ENCODE assay signal across 2 cellular contexts in the genomic region with DNA sequence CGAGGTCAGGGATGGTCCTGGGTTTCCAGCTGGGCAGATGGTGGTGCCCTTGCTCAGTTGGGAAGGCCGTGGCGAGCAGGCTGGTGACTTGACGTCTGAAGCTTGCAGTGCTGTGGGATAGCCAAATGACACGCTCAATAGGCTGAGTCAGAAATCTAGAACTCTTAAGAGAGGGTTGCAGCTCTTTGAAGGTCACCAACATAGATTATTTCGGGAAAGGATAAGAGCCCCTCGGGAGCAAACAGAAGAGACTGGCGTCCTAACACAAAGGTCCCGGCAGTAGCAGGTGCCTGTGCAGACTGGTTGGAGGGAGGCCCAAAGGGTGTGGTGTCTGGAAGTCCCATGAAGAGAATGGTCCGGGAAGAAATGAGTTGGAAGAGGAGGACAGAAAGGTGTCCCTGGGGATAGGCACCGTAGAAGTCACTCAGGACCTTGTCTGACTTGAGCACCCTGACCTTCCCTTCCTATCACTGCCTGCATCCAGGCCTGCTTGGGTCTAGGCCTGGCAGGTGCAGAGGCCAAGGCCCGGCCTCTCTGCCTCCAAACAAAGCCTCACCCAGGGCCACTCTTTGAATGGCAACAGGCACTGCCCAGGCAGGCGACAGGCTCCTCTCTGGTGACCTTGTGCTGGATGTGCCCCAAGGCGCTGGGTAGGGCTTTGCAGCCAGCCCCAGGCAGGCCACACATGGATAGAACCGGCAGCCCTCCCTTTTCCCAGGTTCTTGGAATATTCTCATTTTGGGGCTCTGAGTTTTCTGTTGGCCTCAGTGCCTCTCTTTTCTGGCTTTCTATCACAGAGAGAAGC.
TF ChIP-seq lines count a peak whose summit lies in the region.

No MANE protein-coding gene starts in this region.

TF ChIP-seq in endothelial cell of umbilical vein, 7 proteins besides CTCF, POLR2A, EP300 and RAD21:
- TF ChIP-seq, protein P1, sequence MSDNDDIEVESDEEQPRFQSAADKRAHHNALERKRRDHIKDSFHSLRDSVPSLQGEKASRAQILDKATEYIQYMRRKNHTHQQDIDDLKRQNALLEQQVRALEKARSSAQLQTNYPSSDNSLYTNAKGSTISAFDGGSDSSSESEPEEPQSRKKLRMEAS (IDR thresholded peaks at IDR 0.05; ENCODE audit: insufficient read depth, insufficient read length), result no peak
- TF ChIP-seq GATA2 (IDR thresholded peaks at IDR 0.05; ENCODE audit: insufficient read depth, insufficient read length, low read depth, low read length) (no peak), FOS (IDR thresholded peaks at IDR 0.05; ENCODE audit: borderline replicate concordance, insufficient read depth, low read length) (no peak), JUN (IDR thresholded peaks at IDR 0.05; ENCODE audit: borderline replicate concordance, insufficient read depth, insufficient read length, low read depth) (no peak), EZH2 (IDR thresholded peaks at IDR 0.05; ENCODE audit: borderline replicate concordance, low read depth, low read length, severe bottlenecking) (no peak), MYC (IDR thresholded peaks at IDR 0.05; ENCODE audit: low read depth, low read length) (no peak), POLR2AphosphoS5 (IDR thresholded peaks at IDR 0.05; ENCODE audit: insufficient read depth, low read depth, low read length) (no peak)
TF ChIP-seq in endothelial cell of umbilical vein: peak in this region for 0.

TF ChIP-seq in WTC11, 78 proteins besides CTCF, POLR2A, EP300 and RAD21:
- TF ChIP-seq ZNF671 (CRISPR knock-in tag; IDR thresholded peaks at IDR 0.05) (no peak), NR1H2 (CRISPR knock-in tag; IDR thresholded peaks at IDR 0.05) (no peak), CBFB (CRISPR knock-in tag; IDR thresholded peaks at IDR 0.05; ENCODE audit: low read depth) (no peak), GRHL2 (CRISPR knock-in tag; IDR thresholded peaks at IDR 0.05; ENCODE audit: insufficient replicate concordance, severe bottlenecking) (no peak), EMX1 (CRISPR knock-in tag; IDR thresholded peaks at IDR 0.05) (no peak), TEAD1 (CRISPR knock-in tag; IDR thresholded peaks at IDR 0.05) (no peak), RORB (CRISPR knock-in tag; IDR thresholded peaks at IDR 0.05) (no peak), NR2C2 (CRISPR knock-in tag; IDR thresholded peaks at IDR 0.05) (no peak)
- TF ChIP-seq, protein P2, sequence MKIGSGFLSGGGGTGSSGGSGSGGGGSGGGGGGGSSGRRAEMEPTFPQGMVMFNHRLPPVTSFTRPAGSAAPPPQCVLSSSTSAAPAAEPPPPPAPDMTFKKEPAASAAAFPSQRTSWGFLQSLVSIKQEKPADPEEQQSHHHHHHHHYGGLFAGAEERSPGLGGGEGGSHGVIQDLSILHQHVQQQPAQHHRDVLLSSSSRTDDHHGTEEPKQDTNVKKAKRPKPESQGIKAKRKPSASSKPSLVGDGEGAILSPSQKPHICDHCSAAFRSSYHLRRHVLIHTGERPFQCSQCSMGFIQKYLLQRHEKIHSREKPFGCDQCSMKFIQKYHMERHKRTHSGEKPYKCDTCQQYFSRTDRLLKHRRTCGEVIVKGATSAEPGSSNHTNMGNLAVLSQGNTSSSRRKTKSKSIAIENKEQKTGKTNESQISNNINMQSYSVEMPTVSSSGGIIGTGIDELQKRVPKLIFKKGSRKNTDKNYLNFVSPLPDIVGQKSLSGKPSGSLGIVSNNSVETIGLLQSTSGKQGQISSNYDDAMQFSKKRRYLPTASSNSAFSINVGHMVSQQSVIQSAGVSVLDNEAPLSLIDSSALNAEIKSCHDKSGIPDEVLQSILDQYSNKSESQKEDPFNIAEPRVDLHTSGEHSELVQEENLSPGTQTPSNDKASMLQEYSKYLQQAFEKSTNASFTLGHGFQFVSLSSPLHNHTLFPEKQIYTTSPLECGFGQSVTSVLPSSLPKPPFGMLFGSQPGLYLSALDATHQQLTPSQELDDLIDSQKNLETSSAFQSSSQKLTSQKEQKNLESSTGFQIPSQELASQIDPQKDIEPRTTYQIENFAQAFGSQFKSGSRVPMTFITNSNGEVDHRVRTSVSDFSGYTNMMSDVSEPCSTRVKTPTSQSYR (CRISPR knock-in tag; IDR thresholded peaks at IDR 0.05), result no peak
- TF ChIP-seq, protein P3, sequence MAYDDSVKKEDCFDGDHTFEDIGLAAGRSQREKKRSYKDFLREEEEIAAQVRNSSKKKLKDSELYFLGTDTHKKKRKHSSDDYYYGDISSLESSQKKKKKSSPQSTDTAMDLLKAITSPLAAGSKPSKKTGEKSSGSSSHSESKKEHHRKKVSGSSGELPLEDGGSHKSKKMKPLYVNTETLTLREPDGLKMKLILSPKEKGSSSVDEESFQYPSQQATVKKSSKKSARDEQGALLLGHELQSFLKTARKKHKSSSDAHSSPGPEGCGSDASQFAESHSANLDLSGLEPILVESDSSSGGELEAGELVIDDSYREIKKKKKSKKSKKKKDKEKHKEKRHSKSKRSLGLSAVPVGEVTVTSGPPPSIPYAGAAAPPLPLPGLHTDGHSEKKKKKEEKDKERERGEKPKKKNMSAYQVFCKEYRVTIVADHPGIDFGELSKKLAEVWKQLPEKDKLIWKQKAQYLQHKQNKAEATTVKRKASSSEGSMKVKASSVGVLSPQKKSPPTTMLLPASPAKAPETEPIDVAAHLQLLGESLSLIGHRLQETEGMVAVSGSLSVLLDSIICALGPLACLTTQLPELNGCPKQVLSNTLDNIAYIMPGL (CRISPR knock-in tag; IDR thresholded peaks at IDR 0.05), result no peak
- TF ChIP-seq, protein P4, sequence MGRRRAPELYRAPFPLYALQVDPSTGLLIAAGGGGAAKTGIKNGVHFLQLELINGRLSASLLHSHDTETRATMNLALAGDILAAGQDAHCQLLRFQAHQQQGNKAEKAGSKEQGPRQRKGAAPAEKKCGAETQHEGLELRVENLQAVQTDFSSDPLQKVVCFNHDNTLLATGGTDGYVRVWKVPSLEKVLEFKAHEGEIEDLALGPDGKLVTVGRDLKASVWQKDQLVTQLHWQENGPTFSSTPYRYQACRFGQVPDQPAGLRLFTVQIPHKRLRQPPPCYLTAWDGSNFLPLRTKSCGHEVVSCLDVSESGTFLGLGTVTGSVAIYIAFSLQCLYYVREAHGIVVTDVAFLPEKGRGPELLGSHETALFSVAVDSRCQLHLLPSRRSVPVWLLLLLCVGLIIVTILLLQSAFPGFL (CRISPR knock-in tag; IDR thresholded peaks at IDR 0.05; ENCODE audit: borderline replicate concordance), result no peak
- TF ChIP-seq, protein P5, sequence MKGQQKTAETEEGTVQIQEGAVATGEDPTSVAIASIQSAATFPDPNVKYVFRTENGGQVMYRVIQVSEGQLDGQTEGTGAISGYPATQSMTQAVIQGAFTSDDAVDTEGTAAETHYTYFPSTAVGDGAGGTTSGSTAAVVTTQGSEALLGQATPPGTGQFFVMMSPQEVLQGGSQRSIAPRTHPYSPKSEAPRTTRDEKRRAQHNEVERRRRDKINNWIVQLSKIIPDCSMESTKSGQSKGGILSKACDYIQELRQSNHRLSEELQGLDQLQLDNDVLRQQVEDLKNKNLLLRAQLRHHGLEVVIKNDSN (CRISPR knock-in tag; IDR thresholded peaks at IDR 0.05), result no peak
- TF ChIP-seq, protein P6, sequence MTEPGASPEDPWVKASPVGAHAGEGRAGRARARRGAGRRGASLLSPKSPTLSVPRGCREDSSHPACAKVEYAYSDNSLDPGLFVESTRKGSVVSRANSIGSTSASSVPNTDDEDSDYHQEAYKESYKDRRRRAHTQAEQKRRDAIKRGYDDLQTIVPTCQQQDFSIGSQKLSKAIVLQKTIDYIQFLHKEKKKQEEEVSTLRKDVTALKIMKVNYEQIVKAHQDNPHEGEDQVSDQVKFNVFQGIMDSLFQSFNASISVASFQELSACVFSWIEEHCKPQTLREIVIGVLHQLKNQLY (CRISPR knock-in tag; IDR thresholded peaks at IDR 0.05), result no peak
- TF ChIP-seq, protein P7, sequence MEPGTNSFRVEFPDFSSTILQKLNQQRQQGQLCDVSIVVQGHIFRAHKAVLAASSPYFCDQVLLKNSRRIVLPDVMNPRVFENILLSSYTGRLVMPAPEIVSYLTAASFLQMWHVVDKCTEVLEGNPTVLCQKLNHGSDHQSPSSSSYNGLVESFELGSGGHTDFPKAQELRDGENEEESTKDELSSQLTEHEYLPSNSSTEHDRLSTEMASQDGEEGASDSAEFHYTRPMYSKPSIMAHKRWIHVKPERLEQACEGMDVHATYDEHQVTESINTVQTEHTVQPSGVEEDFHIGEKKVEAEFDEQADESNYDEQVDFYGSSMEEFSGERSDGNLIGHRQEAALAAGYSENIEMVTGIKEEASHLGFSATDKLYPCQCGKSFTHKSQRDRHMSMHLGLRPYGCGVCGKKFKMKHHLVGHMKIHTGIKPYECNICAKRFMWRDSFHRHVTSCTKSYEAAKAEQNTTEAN (CRISPR knock-in tag; IDR thresholded peaks at IDR 0.05), result no peak
- TF ChIP-seq, protein P8, sequence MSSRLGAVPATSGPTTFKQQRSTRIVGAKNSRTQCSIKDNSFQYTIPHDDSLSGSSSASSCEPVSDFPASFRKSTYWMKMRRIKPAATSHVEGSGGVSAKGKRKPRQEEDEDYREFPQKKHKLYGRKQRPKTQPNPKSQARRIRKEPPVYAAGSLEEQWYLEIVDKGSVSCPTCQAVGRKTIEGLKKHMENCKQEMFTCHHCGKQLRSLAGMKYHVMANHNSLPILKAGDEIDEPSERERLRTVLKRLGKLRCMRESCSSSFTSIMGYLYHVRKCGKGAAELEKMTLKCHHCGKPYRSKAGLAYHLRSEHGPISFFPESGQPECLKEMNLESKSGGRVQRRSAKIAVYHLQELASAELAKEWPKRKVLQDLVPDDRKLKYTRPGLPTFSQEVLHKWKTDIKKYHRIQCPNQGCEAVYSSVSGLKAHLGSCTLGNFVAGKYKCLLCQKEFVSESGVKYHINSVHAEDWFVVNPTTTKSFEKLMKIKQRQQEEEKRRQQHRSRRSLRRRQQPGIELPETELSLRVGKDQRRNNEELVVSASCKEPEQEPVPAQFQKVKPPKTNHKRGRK (CRISPR knock-in tag; IDR thresholded peaks at IDR 0.05; ENCODE audit: borderline replicate concordance), result no peak
